In genomic region chr2:239570216-239570925, GRCh38 we compare ENCODE assay signal across 23 cellular contexts.
"Had no signal": no experiment of that assay in that cellular context is flagged by ENCODE, and none has a peak within 500 bp of the region (broad histone marks: within the 10 kb centered on the region; RNA-seq: fewer than 3 reads in every experiment).

No MANE protein-coding gene starts in this region.

- H3K36me3 Mint-ChIP-seq: T-cell had no signal

- H3K4me3 ChIP-seq: ascending aorta, body of pancreas, SK-N-MC had no signal

- H3K9me3 ChIP-seq: ascending aorta, body of pancreas had no signal

- H3K4me3 Mint-ChIP-seq: activated CD8-positive, alpha-beta T cell treated with anti-CD3 and anti-CD28 coated beads, Interleukin-2, amount 10 ng/mL, durations not matched to agents 7 days and 5 days; T-cell had no signal

- H3K4me1 ChIP-seq: ascending aorta, body of pancreas had no signal

- H3K27ac Mint-ChIP-seq: activated CD8-positive, alpha-beta T cell treated with anti-CD3 and anti-CD28 coated beads, Interleukin-2, amount 10 ng/mL, durations not matched to agents 7 days and 5 days; T-cell had no signal

- H3K27me3 ChIP-seq: ascending aorta, body of pancreas had no signal

- H3K9me3 Mint-ChIP-seq: T-cell had no signal

- ATAC-seq: activated CD8-positive, alpha-beta T cell treated with anti-CD3 and anti-CD28 coated beads, Interleukin-2, amount 10 ng/mL, durations not matched to agents 7 days and 5 days; body of pancreas; Right ventricle myocardium inferior had no signal

- H3K27ac ChIP-seq: ascending aorta, body of pancreas, KMS-11, SK-N-MC, VCaP had no signal

- H3K36me3 ChIP-seq: ascending aorta had no signal

- DNase-seq: activated CD8-positive, alpha-beta memory T cell treated with anti-CD3 and anti-CD28 coated beads, Interleukin-2, amount 50 U/mL, for 48 hours; activated CD8-positive, alpha-beta T cell treated with anti-CD3 and anti-CD28 coated beads, Interleukin-2, amount 10 ng/mL, durations not matched to agents 7 days and 5 days; activated naive CD4-positive, alpha-beta T cell treated with anti-CD3 and anti-CD28 coated beads, Interleukin-2, amount 50 U/mL, for 16 hours; activated T-cell treated with anti-CD3 and anti-CD28 coated beads, Interleukin-2, amount 50 U/mL, for 1 hour; body of pancreas; central memory CD4-positive, alpha-beta T cell; NCI-H1092 treated with DMSO at 0.1 percent for 48 hours; NCI-H1417 treated with DMSO at 0.1 percent for 48 hours; NCI-H1694; NCI-H2029; NCI-H2107; NCI-H2171 treated with DMSO at 0.1 percent for 48 hours; NCI-H226; NCI-H526 treated with DMSO at 0.1 percent for 48 hours; NCI-H82; OCI-M1; RPMI8226 had no signal
